13 cellular contexts compared by ENCODE assay signal in genomic region chr19:48925240-48925843, GRCh38. TPM values are rescaled to one million over a fixed set of nuclear protein-coding genes. Genes with fewer than 3 reads are reported as not detected.
DNase-seq lines count a peak whose midpoint lies in the region; ATAC-seq, FAIRE-seq and TF ChIP-seq lines count a peak whose summit lies in the region.
"Had no signal": no experiment of that assay in that cellular context is flagged by ENCODE, and none has a peak within 500 bp of the region (broad histone marks: within the 10 kb centered on the region; RNA-seq: fewer than 3 reads in every experiment).

No MANE protein-coding gene starts in this region.

- POLR2A ChIA-PET in MCF 10A (lab: Yijun Ruan, JAX): interaction anchor here (0.8 to 2.9 kb wide), 4 partner anchors 11 to 53 kb away, joined by 3 to 14 read pairs (median 5); partner anchors contain the start of genes NUCB1 and PPP1R15A

- intact Hi-C loops in MCF 10A (cut with micrococcal nuclease): no loop called here
- intact Hi-C loops in breast epithelium (cut with DNase I; ENCODE audit: low total_unique reads): loop anchor here (1.0 kb wide), 1 partner anchor 31 kb away; no protein-coding TSS in a partner anchor
- intact Hi-C loops in sciatic nerve (cut with DNase I): no loop called here

- no peaks in the 10 kb centered on the region for H3K27me3 Mint-ChIP-seq in MCF 10A (ENCODE audit: insufficient read depth, unreplicated experiment)
- H3K27me3 Mint-ChIP-seq: naive thymus-derived CD4-positive, alpha-beta T cell had no signal

- H3K9me3 ChIP-seq in breast epithelium (no peaks in the 10 kb centered on the region), WERI-Rb-1 (ENCODE audit: severe bottlenecking) (no peaks in the 10 kb centered on the region)

- H3K36me3 ChIP-seq in breast epithelium: no peaks in the 10 kb centered on the region
- peaks cover 11% of the 10 kb centered on the region for H3K36me3 ChIP-seq in WERI-Rb-1

- no peaks in the 10 kb centered on the region for H3K9me3 Mint-ChIP-seq in MCF 10A (ENCODE audit: unreplicated experiment)
- H3K9me3 Mint-ChIP-seq: naive thymus-derived CD4-positive, alpha-beta T cell had no signal

- H3K36me3 Mint-ChIP-seq in MCF 10A (ENCODE audit: insufficient read depth, unreplicated experiment): peaks cover 6% of the 10 kb centered on the region

- H3K27ac Mint-ChIP-seq in MCF 10A (ENCODE audit: low read depth, unreplicated experiment): no peak overlapping the region

- CTCF ChIA-PET in MCF 10A (lab: Yijun Ruan, JAX): interaction anchor here (1.4 kb wide), 1 partner anchor 9 kb away, joined by 4 read pairs; no protein-coding TSS in a partner anchor

- no peaks in the 10 kb centered on the region for H3K4me1 Mint-ChIP-seq in MCF 10A (ENCODE audit: insufficient read depth, unreplicated experiment)

- H3K4me1 ChIP-seq in breast epithelium: no peaks in the 10 kb centered on the region

- DNase-seq in MCF 10A (ENCODE audit: unreplicated experiment) (peak; percentile 28), breast epithelium (ENCODE audit: low spot score in 2 of 2) (no peak), WERI-Rb-1 (peak; percentile 47), hepatic stellate cell (ENCODE audit: low spot score) (peak; percentile 71), urothelium cell line (ENCODE audit: low spot score) (peak; percentile 68), sciatic nerve (ENCODE audit: low spot score) (no peak), HuH-7 (ENCODE audit: low spot score) (no peak)
- DNase-seq: activated effector memory CD4-positive, alpha-beta T cell treated with Interleukin-2 at 50 U/mL for 16 hours; AML-193; naive thymus-derived CD4-positive, alpha-beta T cell; NCI-H1436 had no signal

- no peak for ATAC-seq in GM21529 (IDR thresholded peaks at IDR 0.05; ENCODE audit: unreplicated experiment)
- ATAC-seq in sciatic nerve: no peak
- ATAC-seq: naive thymus-derived CD4-positive, alpha-beta T cell had no signal

- no peak for TF ChIP-seq CTCF in MCF 10A (IDR thresholded peaks at IDR 0.05; ENCODE audit: unreplicated experiment)
- TF ChIP-seq CTCF in breast epithelium (IDR thresholded peaks at IDR 0.05): no peak
- no peak for TF ChIP-seq CTCF in WERI-Rb-1 (IDR thresholded peaks at IDR 0.05; ENCODE audit: low read depth, low read length)

- no peak for TF ChIP-seq POLR2A in breast epithelium (IDR thresholded peaks at IDR 0.05)

- no TSS peak for BruUV-seq in MCF 10A (replicated peaks; lab: Mats Ljungman, UMichigan)

- no peaks in the 10 kb centered on the region for H3K27me3 ChIP-seq in breast epithelium
- no peaks in the 10 kb centered on the region for H3K27me3 ChIP-seq in WERI-Rb-1 (ENCODE audit: insufficient read depth, low read depth, severe bottlenecking)

- no peak overlapping the region for H3K4me3 ChIP-seq in breast epithelium
- no peak overlapping the region for H3K4me3 ChIP-seq in WERI-Rb-1 (ENCODE audit: low read depth, low read length)

- H3K27ac ChIP-seq in breast epithelium (no peak overlapping the region), WERI-Rb-1 (no peak overlapping the region)

- no peak for FAIRE-seq in urothelium cell line (lab: Jason Lieb, UNC)

- no peak overlapping the region for H3K4me3 Mint-ChIP-seq in MCF 10A (ENCODE audit: unreplicated experiment)

RNA-seq across cellular contexts. Expression of gene DHDH, which starts 8.2 kb away (rescaled TPM):
- total RNA-seq in MCF 10A (2022) (not detected in 2 replicates), breast epithelium (1 to 10 TPM in 1 of 3 donors, under 1 TPM in 1, not detected in 1; 0.96 to 1.3 TPM), sciatic nerve (1.1 TPM)
- total RNA-seq: dermis microvascular lymphatic vessel endothelial cell had no signal

RNA-seq across cellular contexts. Expression of gene NUCB1, which starts 25.2 kb away (rescaled TPM):
- total RNA-seq in MCF 10A (2022): 61.4 and 76.8 TPM in 2 replicates
- total RNA-seq in breast epithelium: 100 to 1,000 TPM; 131 to 333 (median 223) TPM
- 262 TPM for total RNA-seq in sciatic nerve

RNA-seq across cellular contexts. Expression of gene TULP2, which starts 26.8 kb away (rescaled TPM):
- not detected in 2 replicates for total RNA-seq in MCF 10A (2022)
- total RNA-seq in breast epithelium: under 1 TPM in 2 of 3 donors, not detected in 1; 0.48 to 0.73 TPM
- total RNA-seq in sciatic nerve: 1.1 TPM
- total RNA-seq: naive thymus-derived CD4-positive, alpha-beta T cell had no signal

RNA-seq across cellular contexts. Expression of gene BAX, which starts 29.3 kb away (rescaled TPM):
- total RNA-seq in MCF 10A (2022) (130 and 152 TPM in 2 replicates), breast epithelium (10 to 100 TPM; 34.2 to 56.0 (median 36.0) TPM), sciatic nerve (48.0 TPM)

RNA-seq across cellular contexts. Expression of gene FTL, which starts 39.8 kb away (rescaled TPM):
- total RNA-seq in MCF 10A (2022) (275 and 390 TPM in 2 replicates), breast epithelium (over 10,000 TPM in 1 of 3 donors, 1,000 to 10,000 TPM in 2; 3,861 to 12,429 (median 4,028) TPM), sciatic nerve (3,094 TPM)

Comparison
In these comparisons a context has a peak if more than half of its experiments do, and no peak if none do; other contexts are left out.
1. DNase-seq: peak in MCF 10A (single experiment), WERI-Rb-1 (single experiment), hepatic stellate cell (single experiment) and urothelium cell line (single experiment); none in breast epithelium (0 of 2), sciatic nerve (single experiment) and HuH-7 (single experiment).